In genomic region chr17:19646788-19647696, GRCh38 we compare ENCODE assay signal across 8 cellular contexts.
DNase-seq lines count a peak whose midpoint lies in the region; ATAC-seq and TF ChIP-seq lines count a peak whose summit lies in the region.

No MANE protein-coding gene starts in this region.

- ATAC-seq in RWPE2 (ENCODE audit: low read depth) = no peak

- peaks cover 13% of the 10 kb centered on the region for H3K36me3 ChIP-seq in RWPE2 (ENCODE audit: low read depth)
- no peaks in the 10 kb centered on the region for H3K36me3 ChIP-seq in neutrophil

- H3K4me1 ChIP-seq in RWPE2 (ENCODE audit: insufficient read depth, poor library complexity, severe bottlenecking) = peaks cover 48% of the 10 kb centered on the region
- peaks cover 16 to 20% of the 10 kb centered on the region in 2 experiments for H3K4me1 ChIP-seq in neutrophil (ENCODE audit: control insufficient read depth in 1 of 2, insufficient read depth in 1 of 2, low read depth in 1 of 2, low read length in 1 of 2)

- H3K27ac ChIP-seq in RWPE2 (ENCODE audit: poor library complexity, severe bottlenecking) (peak overlapping the region; percentile 75), epithelial cell of prostate (peak overlapping the region; percentile 81), neutrophil (peak overlapping the region; percentile 70)

- no peaks in the 10 kb centered on the region for H3K27me3 ChIP-seq in RWPE2 (ENCODE audit: insufficient read depth, poor library complexity, severe bottlenecking)
- no peaks in the 10 kb centered on the region for H3K27me3 ChIP-seq in neutrophil

- no peaks in the 10 kb centered on the region for H3K9me3 ChIP-seq in RWPE2 (ENCODE audit: severe bottlenecking)
- H3K9me3 ChIP-seq in neutrophil = no peaks in the 10 kb centered on the region

- no peak overlapping the region for H3K4me3 ChIP-seq in RWPE2 (ENCODE audit: severe bottlenecking)
- H3K4me3 ChIP-seq in neutrophil (ENCODE audit: low read depth in 1 of 2, low read length in 1 of 2) = no peak overlapping the region

- TF ChIP-seq CTCF in RWPE2 (IDR thresholded peaks at IDR 0.05; ENCODE audit: poor library complexity, severe bottlenecking) = no peak
- no peak for TF ChIP-seq CTCF in neutrophil (IDR thresholded peaks at IDR 0.05)

- DNase-seq in NCI-H510A treated with DMSO at 0.1 percent for 48 hours (lab: John Stamatoyannopoulos, UW) = peak; percentile 72
- no peak for DNase-seq in NCI-H510A (lab: John Stamatoyannopoulos, UW)
- no peak for DNase-seq in RWPE2 (ENCODE audit: low spot score)
- DNase-seq in epithelial cell of prostate (ENCODE audit: low read depth, low spot score) = no peak
- DNase-seq in HuH-7 (ENCODE audit: low spot score) = no peak
- no peak for DNase-seq in DMS79 (lab: John Stamatoyannopoulos, UW)
- DNase-seq in germinal center (ENCODE audit: low spot score) = no peak
